ENCODE assay signal across 1 cellular context in the genomic region with DNA sequence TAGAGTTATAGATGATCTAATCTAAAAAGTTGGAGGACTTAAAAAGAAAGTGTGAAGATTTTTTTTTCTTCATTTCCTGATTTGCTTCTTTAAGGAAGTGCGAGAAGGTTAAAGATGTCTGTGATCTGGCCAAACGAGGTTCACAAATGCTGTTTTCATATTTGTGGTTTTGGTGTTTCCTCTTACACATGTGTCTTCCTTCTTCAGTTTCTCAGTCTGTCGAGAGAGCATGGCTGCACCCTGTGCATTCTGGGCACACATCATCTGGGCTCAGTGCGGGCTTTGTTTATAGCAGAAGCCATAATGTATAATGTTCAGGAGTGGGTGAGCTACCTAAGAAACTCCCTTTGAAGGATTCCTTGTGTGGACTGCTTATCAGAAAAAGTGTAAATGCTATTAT.
TF ChIP-seq lines count a peak whose summit lies in the region.

No MANE protein-coding gene starts in this region.

TF ChIP-seq in K562, 482 proteins besides CTCF, POLR2A, EP300 and RAD21 (continued from another document):
- TF ChIP-seq CBX3 (IDR thresholded peaks at IDR 0.05; ENCODE audit: borderline replicate concordance in 1 of 2, low read length in 2 of 2) (no peak), BMI1 (IDR thresholded peaks at IDR 0.05; ENCODE audit: low read length) (0 out of 2 replicates have a peak, but pooled peaks have one; percentile 7), FOXP1 (CRISPR knock-in tag; IDR thresholded peaks at IDR 0.05) (no peak), CBX8 (IDR thresholded peaks at IDR 0.05; ENCODE audit: borderline replicate concordance, extremely low read depth, low read depth, low read length, poor library complexity, severe bottlenecking) (peak; percentile 37), MTF1 (CRISPR knock-in tag; IDR thresholded peaks at IDR 0.05; ENCODE audit: borderline replicate concordance) (no peak), PML (IDR thresholded peaks at IDR 0.05; ENCODE audit: low read length) (no peak), BCOR (IDR thresholded peaks at IDR 0.05) (no peak), ZFP36 (IDR thresholded peaks at IDR 0.05; ENCODE audit: low read depth, low read length, partially characterized antibody) (peak; percentile 37), SPI1 (IDR thresholded peaks at IDR 0.05; ENCODE audit: borderline replicate concordance, low read depth, low read length) (peak; percentile 53; the same call in 1 of the 2 replicates), NFE2L1 (tag; IDR thresholded peaks at IDR 0.05; ENCODE audit: borderline replicate concordance, low read depth) (no peak), HDAC6 (IDR thresholded peaks at IDR 0.05; ENCODE audit: low read depth, low read length) (no peak), GATA2 (CRISPR knock-in tag; IDR thresholded peaks at IDR 0.05) (no peak)
- TF ChIP-seq, protein P1, sequence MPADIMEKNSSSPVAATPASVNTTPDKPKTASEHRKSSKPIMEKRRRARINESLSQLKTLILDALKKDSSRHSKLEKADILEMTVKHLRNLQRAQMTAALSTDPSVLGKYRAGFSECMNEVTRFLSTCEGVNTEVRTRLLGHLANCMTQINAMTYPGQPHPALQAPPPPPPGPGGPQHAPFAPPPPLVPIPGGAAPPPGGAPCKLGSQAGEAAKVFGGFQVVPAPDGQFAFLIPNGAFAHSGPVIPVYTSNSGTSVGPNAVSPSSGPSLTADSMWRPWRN (IDR thresholded peaks at IDR 0.05; ENCODE audit: low read depth), result no peak
